ENCODE assay signal across 8 cellular contexts in the genomic region with DNA sequence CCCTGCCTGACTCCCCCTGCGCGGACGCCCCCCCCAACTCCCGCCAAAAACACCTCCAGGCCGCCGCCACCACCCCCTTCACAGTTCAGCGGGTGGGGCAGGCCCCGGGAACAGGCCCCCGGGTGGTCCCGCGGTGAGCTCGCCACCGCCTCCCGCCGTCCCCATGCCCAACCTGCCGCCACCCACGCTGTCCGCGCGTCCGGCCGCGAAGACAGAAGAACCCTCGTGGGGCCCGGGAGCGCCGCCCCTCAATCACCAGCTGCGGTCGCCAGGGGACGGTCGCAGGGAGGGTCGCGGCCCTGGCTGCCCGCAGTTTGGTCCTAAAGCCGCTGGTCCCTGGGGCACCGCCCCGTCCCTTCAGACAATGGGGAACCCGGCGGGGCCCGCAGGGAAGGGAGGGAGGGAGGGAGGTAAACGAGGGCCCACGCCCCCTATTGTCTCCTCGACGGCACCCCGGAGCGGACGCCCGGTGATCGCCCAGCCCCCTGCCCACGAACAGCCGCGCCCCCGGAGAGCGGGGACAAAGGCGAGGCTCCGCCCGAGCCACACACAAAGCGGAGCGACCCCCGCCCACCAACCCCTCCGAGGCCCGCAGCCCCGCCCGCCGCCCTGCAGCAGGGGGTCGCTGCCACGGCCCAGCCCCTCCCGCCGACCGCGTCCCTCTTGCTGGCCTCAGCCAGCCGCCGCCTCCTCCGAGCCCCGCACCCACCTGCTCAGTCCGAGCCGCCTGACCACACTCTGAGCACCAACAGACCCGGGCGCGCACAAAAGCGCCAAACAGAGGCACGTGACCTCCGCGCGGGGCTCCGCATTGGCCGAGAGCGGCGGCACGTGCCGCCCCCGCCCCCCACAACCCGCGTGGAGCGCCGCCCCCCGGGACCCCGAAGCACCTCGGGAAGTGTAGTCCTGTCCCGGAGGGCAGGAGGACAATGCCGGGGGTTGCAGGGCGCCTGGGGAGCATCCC. TPM values are rescaled to one million over a fixed set of nuclear protein-coding genes. Genes with fewer than 3 reads are reported as not detected.
DNase-seq lines count a peak whose midpoint lies in the region; ATAC-seq lines count a peak whose summit lies in the region.

A gene (minus strand): TSS at position 740 of the 964 bp plus-strand sequence. CDS start 1,743 bp downstream, outside the sequence.

- peak; percentile 60 for ATAC-seq in GM19372 (IDR thresholded peaks at IDR 0.05; ENCODE audit: low read depth, unreplicated experiment)
- ATAC-seq in HG03571 (IDR thresholded peaks at IDR 0.05; ENCODE audit: unreplicated experiment) = peak; percentile 47

- WGBS in ectodermal cell, 2 experiments = 0% methylated on average over 102 of the region's 102 CpGs

- H3K4me3 ChIP-seq in ectodermal cell (ENCODE audit: insufficient read depth, low read depth, low read length) = peak within 1 kb of the TSS; percentile 89

- peaks cover 29% of the 10 kb centered on the region for H3K36me3 ChIP-seq in ectodermal cell (ENCODE audit: control insufficient read depth, insufficient read depth, low read length)

- DNase-seq in CD1c-positive myeloid dendritic cell (ENCODE audit: extremely low spot score) = peak; percentile 80
- peak; percentile 98 for DNase-seq in NCI-H82 (lab: John Stamatoyannopoulos, UW)
- peak; percentile 52 to 84 for DNase-seq in activated CD8-positive, alpha-beta memory T cell treated with anti-CD3 and anti-CD28 coated beads for 1 hour (ENCODE audit: extremely low read depth in 1 of 2, low read depth in 1 of 2)
- peak; percentile 91 to 96 for DNase-seq in lung microvascular endothelial cell (ENCODE audit: low read depth in 2 of 2)
- DNase-seq in stimulated activated CD4-positive, alpha-beta T cell treated with anti-CD3 and anti-CD28 coated beads, TNF-alpha, amount 100 ng/mL, for 48 hours (ENCODE audit: low read depth in 3 of 3) = peak; percentile 77 to 90 (median 88)

- H3K4me1 ChIP-seq in ectodermal cell (ENCODE audit: control insufficient read depth, insufficient read depth, low read length) = peaks cover 31% of the 10 kb centered on the region

- H3K9me3 ChIP-seq in ectodermal cell (ENCODE audit: control insufficient read depth, low read length) = no peaks in the 10 kb centered on the region

- H3K27me3 ChIP-seq in ectodermal cell (ENCODE audit: control insufficient read depth, insufficient read depth, low read length, poor library complexity, severe bottlenecking) = no peaks in the 10 kb centered on the region

- H3K27ac ChIP-seq in ectodermal cell (ENCODE audit: insufficient read depth, low read depth, low read length, poor library complexity, severe bottlenecking) = peak within 1 kb of the TSS; percentile 97

RNA-seq across cellular contexts. Expression of the gene that starts here (rescaled TPM):
- polyA plus RNA-seq in ectodermal cell (2013, experiment 1 of 4) = 892 TPM
- polyA plus RNA-seq in ectodermal cell (2013, experiment 2 of 4) = 876 TPM
- 881 TPM for polyA plus RNA-seq in ectodermal cell (2013, experiment 3 of 4)
- polyA plus RNA-seq in ectodermal cell (2013, experiment 4 of 4) = 1,000 TPM
- total RNA-seq in lung microvascular endothelial cell = 162 and 212 TPM in 2 replicates

Comparison
In these comparisons a context has a peak if more than half of its experiments do, and no peak if none do; other contexts are left out.
1. Peak in every context shown above with its lines: DNase-seq, ATAC-seq, H3K4me3 ChIP-seq and H3K27ac ChIP-seq.